Comparison of ENCODE assay signal across 1 cellular context in the genomic region with DNA sequence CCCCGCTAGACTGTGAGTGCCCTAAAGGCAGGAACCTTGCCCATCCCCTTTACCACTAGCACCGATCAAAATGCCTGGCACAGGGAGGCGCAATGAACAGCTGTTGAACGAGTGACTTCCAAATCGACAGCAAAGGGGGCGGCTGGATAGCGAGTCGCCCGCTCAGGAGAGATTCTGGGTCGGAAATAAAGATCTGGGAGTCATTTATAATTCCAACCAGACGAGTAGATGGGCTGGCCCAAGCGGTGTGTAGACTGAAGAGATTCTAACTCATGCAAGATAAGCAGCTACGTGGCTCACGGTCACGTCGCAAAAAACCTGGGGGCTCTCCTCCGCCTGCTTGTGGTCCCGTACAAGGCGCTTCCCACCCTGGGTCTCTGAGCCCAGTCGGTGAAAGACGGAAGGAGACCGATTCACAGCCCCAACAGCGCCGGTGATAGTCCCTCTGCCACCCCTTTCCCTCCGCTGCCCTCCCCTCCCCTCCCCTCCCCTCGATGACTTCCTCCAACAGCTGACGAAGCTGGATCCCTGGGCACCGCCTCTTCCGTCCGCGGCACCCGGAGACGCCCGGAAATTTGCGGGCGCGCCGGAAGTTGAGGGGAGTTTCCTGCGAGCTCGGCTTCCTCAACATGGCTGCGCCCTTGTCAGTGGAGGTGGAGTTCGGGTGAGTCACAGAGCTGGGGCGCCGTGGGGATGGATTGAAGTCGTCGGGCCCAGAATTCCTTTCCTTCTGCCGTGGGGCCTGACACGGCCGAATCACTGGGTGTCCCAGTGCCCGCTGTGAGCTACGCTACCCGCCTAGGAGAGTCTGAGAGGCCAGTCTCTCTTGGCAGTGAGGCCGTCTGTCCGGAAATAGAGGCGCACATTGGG.
TF ChIP-seq lines count a peak whose summit lies in the region.

A gene (plus strand): TSS at position 623 of the 870 bp plus-strand sequence. CDS start 7 bp downstream, at position 630.

TF ChIP-seq in K562, 482 proteins besides CTCF, POLR2A, EP300 and RAD21 (continued from another document and continues in another):
- TF ChIP-seq, protein P1, sequence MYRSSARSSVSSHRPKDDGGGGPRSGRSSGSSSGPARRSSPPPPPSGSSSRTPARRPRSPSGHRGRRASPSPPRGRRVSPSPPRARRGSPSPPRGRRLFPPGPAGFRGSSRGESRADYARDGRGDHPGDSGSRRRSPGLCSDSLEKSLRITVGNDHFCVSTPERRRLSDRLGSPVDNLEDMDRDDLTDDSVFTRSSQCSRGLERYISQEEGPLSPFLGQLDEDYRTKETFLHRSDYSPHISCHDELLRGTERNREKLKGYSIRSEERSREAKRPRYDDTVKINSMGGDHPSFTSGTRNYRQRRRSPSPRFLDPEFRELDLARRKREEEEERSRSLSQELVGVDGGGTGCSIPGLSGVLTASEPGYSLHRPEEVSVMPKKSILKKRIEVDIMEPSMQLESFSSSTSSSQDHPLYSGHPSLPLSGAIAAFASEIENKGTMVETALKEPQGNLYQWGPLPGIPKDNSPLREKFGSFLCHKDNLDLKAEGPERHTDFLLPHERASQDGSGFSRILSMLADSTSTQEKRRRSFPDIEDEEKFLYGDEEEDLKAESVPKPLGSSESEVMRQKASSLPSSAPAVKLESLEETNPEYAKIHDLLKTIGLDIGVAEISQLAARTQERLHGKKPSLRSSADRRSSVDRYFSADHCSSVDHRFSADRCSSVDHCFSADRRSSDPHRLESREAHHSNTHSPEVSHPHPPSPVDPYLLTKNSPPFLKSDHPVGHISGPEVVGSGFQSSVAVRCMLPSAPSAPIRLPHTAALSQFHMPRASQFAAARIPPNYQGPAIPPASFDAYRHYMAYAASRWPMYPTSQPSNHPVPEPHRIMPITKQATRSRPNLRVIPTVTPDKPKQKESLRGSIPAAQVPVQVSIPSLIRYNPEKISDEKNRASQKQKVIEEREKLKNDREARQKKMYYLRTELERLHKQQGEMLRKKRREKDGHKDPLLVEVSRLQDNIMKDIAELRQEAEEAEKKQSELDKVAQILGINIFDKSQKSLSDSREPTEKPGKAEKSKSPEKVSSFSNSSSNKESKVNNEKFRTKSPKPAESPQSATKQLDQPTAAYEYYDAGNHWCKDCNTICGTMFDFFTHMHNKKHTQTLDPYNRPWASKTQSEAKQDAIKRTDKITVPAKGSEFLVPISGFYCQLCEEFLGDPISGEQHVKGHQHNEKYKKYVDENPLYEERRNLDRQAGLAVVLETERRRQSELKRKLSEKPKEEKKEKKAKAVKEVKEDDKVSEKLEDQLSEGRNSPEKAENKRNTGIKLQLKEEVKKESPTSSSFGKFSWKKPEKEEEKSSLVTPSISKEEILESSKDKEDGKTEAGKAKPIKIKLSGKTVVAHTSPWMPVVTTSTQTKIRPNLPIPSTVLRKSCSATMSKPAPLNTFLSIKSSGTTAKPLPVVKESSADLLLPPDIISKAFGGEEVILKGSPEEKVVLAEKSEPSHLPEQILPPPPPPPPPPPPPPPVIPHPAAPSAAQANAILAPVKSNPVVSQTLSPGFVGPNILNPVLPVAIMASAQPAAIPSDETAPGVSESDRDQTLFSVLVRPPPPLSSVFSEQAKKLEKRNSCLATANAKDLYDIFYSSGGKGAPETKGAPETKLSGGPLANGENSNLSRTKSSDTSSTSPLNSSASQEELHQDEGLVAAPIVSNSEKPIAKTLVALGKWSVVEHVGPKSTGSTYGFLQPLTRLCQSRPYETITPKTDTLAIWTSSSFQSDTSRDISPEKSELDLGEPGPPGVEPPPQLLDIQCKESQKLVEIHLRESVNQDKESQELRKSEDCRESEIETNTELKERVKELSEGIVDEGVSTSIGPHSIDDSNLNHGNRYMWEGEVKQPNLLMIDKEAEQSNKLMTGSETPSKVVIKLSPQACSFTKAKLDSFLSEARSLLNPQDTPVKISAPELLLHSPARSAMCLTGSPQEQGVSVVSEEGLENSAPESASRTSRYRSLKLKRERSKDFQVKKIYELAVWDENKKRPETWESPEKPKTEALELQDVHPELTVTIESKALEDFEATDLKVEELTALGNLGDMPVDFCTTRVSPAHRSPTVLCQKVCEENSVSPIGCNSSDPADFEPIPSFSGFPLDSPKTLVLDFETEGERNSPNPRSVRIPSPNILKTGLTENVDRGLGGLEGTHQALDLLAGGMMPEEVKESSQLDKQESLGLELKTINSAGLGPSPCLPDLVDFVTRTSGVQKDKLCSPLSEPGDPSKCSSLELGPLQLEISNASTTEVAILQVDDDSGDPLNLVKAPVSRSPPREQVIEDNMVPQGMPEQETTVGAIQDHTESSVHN (IDR thresholded peaks at IDR 0.05; ENCODE audit: borderline replicate concordance in 1 of 2, low read depth in 1 of 2), result no peak
- TF ChIP-seq BRD4 (IDR thresholded peaks at IDR 0.05), result no peak
- TF ChIP-seq MCM7 (IDR thresholded peaks at IDR 0.05), result no peak
- TF ChIP-seq HNRNPL (IDR thresholded peaks at IDR 0.05; ENCODE audit: low read depth, low read length), result no peak
- no peak for TF ChIP-seq HOXB6 (CRISPR knock-in tag; IDR thresholded peaks at IDR 0.05; ENCODE audit: borderline replicate concordance)
- TF ChIP-seq, protein P2, sequence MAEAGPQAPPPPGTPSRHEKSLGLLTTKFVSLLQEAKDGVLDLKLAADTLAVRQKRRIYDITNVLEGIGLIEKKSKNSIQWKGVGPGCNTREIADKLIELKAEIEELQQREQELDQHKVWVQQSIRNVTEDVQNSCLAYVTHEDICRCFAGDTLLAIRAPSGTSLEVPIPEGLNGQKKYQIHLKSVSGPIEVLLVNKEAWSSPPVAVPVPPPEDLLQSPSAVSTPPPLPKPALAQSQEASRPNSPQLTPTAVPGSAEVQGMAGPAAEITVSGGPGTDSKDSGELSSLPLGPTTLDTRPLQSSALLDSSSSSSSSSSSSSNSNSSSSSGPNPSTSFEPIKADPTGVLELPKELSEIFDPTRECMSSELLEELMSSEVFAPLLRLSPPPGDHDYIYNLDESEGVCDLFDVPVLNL (CRISPR knock-in tag; IDR thresholded peaks at IDR 0.05; ENCODE audit: low read depth), result no peak
- no peak for TF ChIP-seq ZNF133 (CRISPR knock-in tag; IDR thresholded peaks at IDR 0.05)
- TF ChIP-seq NONO (IDR thresholded peaks at IDR 0.05; ENCODE audit: low read depth in 2 of 2, low read length in 1 of 2), result peak in 1 of 2 experiments; percentile 35; a peak in 1 of 4 replicates
- no peak for TF ChIP-seq FOXP1 (CRISPR knock-in tag; IDR thresholded peaks at IDR 0.05)
- TF ChIP-seq, protein P3, sequence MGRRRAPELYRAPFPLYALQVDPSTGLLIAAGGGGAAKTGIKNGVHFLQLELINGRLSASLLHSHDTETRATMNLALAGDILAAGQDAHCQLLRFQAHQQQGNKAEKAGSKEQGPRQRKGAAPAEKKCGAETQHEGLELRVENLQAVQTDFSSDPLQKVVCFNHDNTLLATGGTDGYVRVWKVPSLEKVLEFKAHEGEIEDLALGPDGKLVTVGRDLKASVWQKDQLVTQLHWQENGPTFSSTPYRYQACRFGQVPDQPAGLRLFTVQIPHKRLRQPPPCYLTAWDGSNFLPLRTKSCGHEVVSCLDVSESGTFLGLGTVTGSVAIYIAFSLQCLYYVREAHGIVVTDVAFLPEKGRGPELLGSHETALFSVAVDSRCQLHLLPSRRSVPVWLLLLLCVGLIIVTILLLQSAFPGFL (CRISPR knock-in tag; IDR thresholded peaks at IDR 0.05), result no peak
- peak; percentile 94 for TF ChIP-seq GABPA (tag; conservative IDR thresholded peaks at IDR 0.05; ENCODE audit: low read depth)
- TF ChIP-seq SMAD3 (CRISPR knock-in tag; conservative IDR thresholded peaks at IDR 0.05), result no peak
- TF ChIP-seq ELF2 (CRISPR knock-in tag; IDR thresholded peaks at IDR 0.05), result no peak
- TF ChIP-seq, protein P4, sequence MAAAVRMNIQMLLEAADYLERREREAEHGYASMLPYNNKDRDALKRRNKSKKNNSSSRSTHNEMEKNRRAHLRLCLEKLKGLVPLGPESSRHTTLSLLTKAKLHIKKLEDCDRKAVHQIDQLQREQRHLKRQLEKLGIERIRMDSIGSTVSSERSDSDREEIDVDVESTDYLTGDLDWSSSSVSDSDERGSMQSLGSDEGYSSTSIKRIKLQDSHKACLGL (CRISPR knock-in tag; IDR thresholded peaks at IDR 0.05; ENCODE audit: borderline replicate concordance, poor library complexity, severe bottlenecking), result peak; percentile 82
- no peak for TF ChIP-seq ZNF57 (CRISPR knock-in tag; IDR thresholded peaks at IDR 0.05)
- TF ChIP-seq THRAP3 (IDR thresholded peaks at IDR 0.05; ENCODE audit: borderline replicate concordance), result no peak
- TF ChIP-seq E2F3 (CRISPR knock-in tag; IDR thresholded peaks at IDR 0.05), result no peak
- TF ChIP-seq ZNF79 (CRISPR knock-in tag; IDR thresholded peaks at IDR 0.05; ENCODE audit: low read depth), result no peak
- TF ChIP-seq HIVEP1 (CRISPR knock-in tag; IDR thresholded peaks at IDR 0.05), result no peak
- no peak for TF ChIP-seq ZFP30 (CRISPR knock-in tag; IDR thresholded peaks at IDR 0.05; ENCODE audit: borderline replicate concordance)
- no peak for TF ChIP-seq L3MBTL2 (IDR thresholded peaks at IDR 0.05)
- TF ChIP-seq HMG20A (CRISPR knock-in tag; conservative IDR thresholded peaks at IDR 0.05), result no peak
- TF ChIP-seq, protein P5, sequence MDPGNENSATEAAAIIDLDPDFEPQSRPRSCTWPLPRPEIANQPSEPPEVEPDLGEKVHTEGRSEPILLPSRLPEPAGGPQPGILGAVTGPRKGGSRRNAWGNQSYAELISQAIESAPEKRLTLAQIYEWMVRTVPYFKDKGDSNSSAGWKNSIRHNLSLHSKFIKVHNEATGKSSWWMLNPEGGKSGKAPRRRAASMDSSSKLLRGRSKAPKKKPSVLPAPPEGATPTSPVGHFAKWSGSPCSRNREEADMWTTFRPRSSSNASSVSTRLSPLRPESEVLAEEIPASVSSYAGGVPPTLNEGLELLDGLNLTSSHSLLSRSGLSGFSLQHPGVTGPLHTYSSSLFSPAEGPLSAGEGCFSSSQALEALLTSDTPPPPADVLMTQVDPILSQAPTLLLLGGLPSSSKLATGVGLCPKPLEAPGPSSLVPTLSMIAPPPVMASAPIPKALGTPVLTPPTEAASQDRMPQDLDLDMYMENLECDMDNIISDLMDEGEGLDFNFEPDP (CRISPR knock-in tag; IDR thresholded peaks at IDR 0.05), result no peak
- TF ChIP-seq, protein P6, sequence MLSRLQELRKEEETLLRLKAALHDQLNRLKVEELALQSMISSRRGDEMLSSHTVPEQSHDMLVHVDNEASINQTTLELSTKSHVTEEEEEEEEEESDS (CRISPR knock-in tag; IDR thresholded peaks at IDR 0.05), result no peak
- peak; percentile 99 for TF ChIP-seq PHF20 (IDR thresholded peaks at IDR 0.05; ENCODE audit: partially characterized antibody)
- TF ChIP-seq, protein P7, sequence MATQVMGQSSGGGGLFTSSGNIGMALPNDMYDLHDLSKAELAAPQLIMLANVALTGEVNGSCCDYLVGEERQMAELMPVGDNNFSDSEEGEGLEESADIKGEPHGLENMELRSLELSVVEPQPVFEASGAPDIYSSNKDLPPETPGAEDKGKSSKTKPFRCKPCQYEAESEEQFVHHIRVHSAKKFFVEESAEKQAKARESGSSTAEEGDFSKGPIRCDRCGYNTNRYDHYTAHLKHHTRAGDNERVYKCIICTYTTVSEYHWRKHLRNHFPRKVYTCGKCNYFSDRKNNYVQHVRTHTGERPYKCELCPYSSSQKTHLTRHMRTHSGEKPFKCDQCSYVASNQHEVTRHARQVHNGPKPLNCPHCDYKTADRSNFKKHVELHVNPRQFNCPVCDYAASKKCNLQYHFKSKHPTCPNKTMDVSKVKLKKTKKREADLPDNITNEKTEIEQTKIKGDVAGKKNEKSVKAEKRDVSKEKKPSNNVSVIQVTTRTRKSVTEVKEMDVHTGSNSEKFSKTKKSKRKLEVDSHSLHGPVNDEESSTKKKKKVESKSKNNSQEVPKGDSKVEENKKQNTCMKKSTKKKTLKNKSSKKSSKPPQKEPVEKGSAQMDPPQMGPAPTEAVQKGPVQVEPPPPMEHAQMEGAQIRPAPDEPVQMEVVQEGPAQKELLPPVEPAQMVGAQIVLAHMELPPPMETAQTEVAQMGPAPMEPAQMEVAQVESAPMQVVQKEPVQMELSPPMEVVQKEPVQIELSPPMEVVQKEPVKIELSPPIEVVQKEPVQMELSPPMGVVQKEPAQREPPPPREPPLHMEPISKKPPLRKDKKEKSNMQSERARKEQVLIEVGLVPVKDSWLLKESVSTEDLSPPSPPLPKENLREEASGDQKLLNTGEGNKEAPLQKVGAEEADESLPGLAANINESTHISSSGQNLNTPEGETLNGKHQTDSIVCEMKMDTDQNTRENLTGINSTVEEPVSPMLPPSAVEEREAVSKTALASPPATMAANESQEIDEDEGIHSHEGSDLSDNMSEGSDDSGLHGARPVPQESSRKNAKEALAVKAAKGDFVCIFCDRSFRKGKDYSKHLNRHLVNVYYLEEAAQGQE (CRISPR knock-in tag; IDR thresholded peaks at IDR 0.05; ENCODE audit: low read depth), result no peak
- 0 out of 2 replicates have a peak, but pooled peaks have one; percentile 28 for TF ChIP-seq RB1 (IDR thresholded peaks at IDR 0.05; ENCODE audit: low read depth)
- TF ChIP-seq, protein P8, sequence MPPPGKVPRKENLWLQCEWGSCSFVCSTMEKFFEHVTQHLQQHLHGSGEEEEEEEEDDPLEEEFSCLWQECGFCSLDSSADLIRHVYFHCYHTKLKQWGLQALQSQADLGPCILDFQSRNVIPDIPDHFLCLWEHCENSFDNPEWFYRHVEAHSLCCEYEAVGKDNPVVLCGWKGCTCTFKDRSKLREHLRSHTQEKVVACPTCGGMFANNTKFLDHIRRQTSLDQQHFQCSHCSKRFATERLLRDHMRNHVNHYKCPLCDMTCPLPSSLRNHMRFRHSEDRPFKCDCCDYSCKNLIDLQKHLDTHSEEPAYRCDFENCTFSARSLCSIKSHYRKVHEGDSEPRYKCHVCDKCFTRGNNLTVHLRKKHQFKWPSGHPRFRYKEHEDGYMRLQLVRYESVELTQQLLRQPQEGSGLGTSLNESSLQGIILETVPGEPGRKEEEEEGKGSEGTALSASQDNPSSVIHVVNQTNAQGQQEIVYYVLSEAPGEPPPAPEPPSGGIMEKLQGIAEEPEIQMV (tag; conservative IDR thresholded peaks at IDR 0.05; ENCODE audit: low read depth), result no peak; the same call in 1 of the 2 replicates
- no peak for TF ChIP-seq ZKSCAN8 (CRISPR knock-in tag; IDR thresholded peaks at IDR 0.05)
- no peak for TF ChIP-seq ZNF124 (CRISPR knock-in tag; IDR thresholded peaks at IDR 0.05)
- TF ChIP-seq ZNF24 (IDR thresholded peaks at IDR 0.05), result no peak
- TF ChIP-seq, protein P9, sequence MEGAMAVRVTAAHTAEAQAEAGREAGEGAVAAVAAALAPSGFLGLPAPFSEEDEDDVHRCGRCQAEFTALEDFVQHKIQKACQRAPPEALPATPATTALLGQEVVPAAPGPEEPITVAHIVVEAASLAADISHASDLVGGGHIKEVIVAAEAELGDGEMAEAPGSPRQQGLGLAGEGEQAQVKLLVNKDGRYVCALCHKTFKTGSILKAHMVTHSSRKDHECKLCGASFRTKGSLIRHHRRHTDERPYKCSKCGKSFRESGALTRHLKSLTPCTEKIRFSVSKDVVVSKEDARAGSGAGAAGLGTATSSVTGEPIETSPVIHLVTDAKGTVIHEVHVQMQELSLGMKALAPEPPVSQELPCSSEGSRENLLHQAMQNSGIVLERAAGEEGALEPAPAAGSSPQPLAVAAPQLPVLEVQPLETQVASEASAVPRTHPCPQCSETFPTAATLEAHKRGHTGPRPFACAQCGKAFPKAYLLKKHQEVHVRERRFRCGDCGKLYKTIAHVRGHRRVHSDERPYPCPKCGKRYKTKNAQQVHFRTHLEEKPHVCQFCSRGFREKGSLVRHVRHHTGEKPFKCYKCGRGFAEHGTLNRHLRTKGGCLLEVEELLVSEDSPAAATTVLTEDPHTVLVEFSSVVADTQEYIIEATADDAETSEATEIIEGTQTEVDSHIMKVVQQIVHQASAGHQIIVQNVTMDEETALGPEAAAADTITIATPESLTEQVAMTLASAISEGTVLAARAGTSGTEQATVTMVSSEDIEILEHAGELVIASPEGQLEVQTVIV (CRISPR knock-in tag; IDR thresholded peaks at IDR 0.05; ENCODE audit: borderline replicate concordance), result no peak
